ENCODE assay signal across 37 cellular contexts in the genomic region with DNA sequence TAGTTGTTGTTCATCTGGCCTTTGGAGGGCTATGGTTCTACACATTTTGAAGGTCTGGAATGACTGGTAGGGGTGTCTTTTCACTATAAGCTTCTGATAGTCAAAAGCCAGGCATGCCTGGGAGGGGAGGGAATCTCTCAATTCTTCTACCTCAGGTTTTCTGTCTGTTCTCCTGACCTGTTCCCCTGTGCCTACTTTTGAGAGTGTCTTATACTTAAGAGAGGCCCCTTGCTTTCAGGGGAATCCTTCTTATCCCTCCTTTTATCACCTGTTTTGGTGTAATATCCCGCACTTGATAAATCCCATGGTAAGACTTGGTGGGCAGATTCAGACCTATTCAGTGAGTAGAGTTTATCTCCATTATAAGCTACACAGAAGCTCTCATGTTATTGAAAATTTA. TPM values are rescaled to one million over a fixed set of nuclear protein-coding genes. Genes with fewer than 3 reads are reported as not detected.
"Had no signal": no experiment of that assay in that cellular context is flagged by ENCODE, and none has a peak within 500 bp of the region (broad histone marks: within the 10 kb centered on the region; RNA-seq: fewer than 3 reads in every experiment).

No MANE protein-coding gene starts in this region.

- DNase-seq: Karpas-422, Kasumi-1, MG63, MM.1S, MV-4-11, NCI-H1048, NCI-H1092, NCI-H1092 treated with DMSO at 0.1 percent for 48 hours, NCI-H1105, NCI-H1105 treated with DMSO at 0.1 percent for 48 hours, NCI-H1417, NCI-H1417 treated with DMSO at 0.1 percent for 48 hours, NCI-H1436, NCI-H1436 treated with DMSO at 0.1 percent for 48 hours, NCI-H146, NCI-H1694, NCI-H1694 treated with DMSO at 0.1 percent for 48 hours, NCI-H187, NCI-H187 treated with DMSO at 0.1 percent for 48 hours, NCI-H1930, NCI-H2029, NCI-H2029 treated with DMSO at 0.1 percent for 48 hours, NCI-H2081, NCI-H2081 treated with DMSO at 0.1 percent for 48 hours, NCI-H2107, NCI-H2171, NCI-H2171 treated with DMSO at 0.1 percent for 48 hours, NCI-H2227 treated with DMSO at 0.1 percent for 48 hours, NCI-H226, NCI-H345, NCI-H446, NCI-H446 treated with DMSO at 0.1 percent for 48 hours, NCI-H510A, NCI-H510A treated with DMSO at 0.1 percent for 48 hours had no signal

- H3K9me3 ChIP-seq: MG63 had no signal

- H3K36me3 ChIP-seq: MG63 had no signal

- H3K27me3 ChIP-seq: MG63 had no signal

- H3K4me3 ChIP-seq: MG63 had no signal

RNA-seq across cellular contexts. Expression of gene SLC13A3, which starts 10.4 kb away (rescaled TPM):
- total RNA-seq: M059J, MCF 10A, NCI-H460 had no signal

RNA-seq across cellular contexts. Expression of gene SLC2A10, which starts 47.8 kb away (rescaled TPM):
- total RNA-seq: MCF 10A had no signal
